ENCODE assay signal across 8 cellular contexts in genomic region chr6:139376604-139377218, GRCh38. TPM values are rescaled to one million over a fixed set of nuclear protein-coding genes. Genes with fewer than 3 reads are reported as not detected.
DNase-seq lines count a peak whose midpoint lies in the region; ATAC-seq and TF ChIP-seq lines count a peak whose summit lies in the region.

No MANE protein-coding gene starts in this region.

- intact Hi-C loops in right lobe of liver (cut with DNase I): loop anchor here (10.0 kb wide), 2 partner anchors 308 to 458 kb away; no protein-coding TSS in a partner anchor

- WGBS in right lobe of liver (ENCODE audit: insufficient coverage, low coverage, low lambda C conversion rate, missing lambda C conversion rate): 34% methylated on average over 5 of the region's 5 CpGs

- peak overlapping the region in 2 of 3 donors; percentile 88 to 94 for H3K27ac ChIP-seq in right lobe of liver

- peaks cover 0 to 21% (median 0%) of the 10 kb centered on the region in 4 donors for H3K36me3 ChIP-seq in right lobe of liver

- TF ChIP-seq POLR2A in right lobe of liver (IDR thresholded peaks at IDR 0.05): no peak

- peak in 1 of 4 donors; percentile 1 for ATAC-seq in right lobe of liver
- ATAC-seq in GM18870 (IDR thresholded peaks at IDR 0.05; ENCODE audit: unreplicated experiment): no peak

- no peaks in the 10 kb centered on the region for H3K27me3 ChIP-seq in right lobe of liver

- H3K4me1 ChIP-seq in right lobe of liver: peaks cover 0 to 28% (median 5%) of the 10 kb centered on the region in 4 donors

- peak overlapping the region; percentile 71 to 73 (median 71) for H3K4me3 ChIP-seq in right lobe of liver

- peak; percentile 11 to 37 (median 22) for TF ChIP-seq CTCF in right lobe of liver (IDR thresholded peaks at IDR 0.05)

- DNase-seq in A172 (ENCODE audit: low spot score) (peak; percentile 53), HK-2 (ENCODE audit: unreplicated experiment) (peak; percentile 50), astrocyte of the hippocampus (ENCODE audit: low read depth, low spot score) (peak; percentile 56), right lobe of liver (peak in 1 of 3 donors; percentile 82), ureter (ENCODE audit: low spot score) (peak; percentile 53), iPS-NIHi7 (ENCODE audit: extremely low spot score) (no peak)
- no peak for DNase-seq in stimulated activated CD8-positive, alpha-beta memory T cell treated with anti-CD3 and anti-CD28 coated beads, Interleukin-4, amount 100 ng/mL, for 48 hours

- H3K9me3 ChIP-seq in right lobe of liver: no peaks in the 10 kb centered on the region

RNA-seq across cellular contexts. Expression of gene CITED2, which starts 2.3 kb away (rescaled TPM):
- total RNA-seq in A172 (2014; rRNA removed; shearing (Covaris generic)): 140 and 169 TPM in 2 replicates
- 100 to 1,000 TPM in 4 of 6 experiments, 10 to 100 TPM in 2; 76.6 to 373 (median 126) TPM for total RNA-seq in right lobe of liver
- 67.0 TPM for total RNA-seq in ureter

Comparison
In these comparisons a context has a peak if more than half of its experiments do, and no peak if none do; other contexts are left out.
1. DNase-seq: peak in A172 (single experiment), HK-2 (single experiment), astrocyte of the hippocampus (single experiment) and ureter (single experiment); none in iPS-NIHi7 (single experiment) and stimulated activated CD8-positive, alpha-beta memory T cell treated with anti-CD3 and anti-CD28 coated beads, Interleukin-4, amount 100 ng/mL, for 48 hours (single experiment).